Comparison of ENCODE assay signal across 24 cellular contexts in genomic region chr9:77710276-77710675, GRCh38.
DNase-seq lines count a peak whose midpoint lies in the region; ATAC-seq and TF ChIP-seq lines count a peak whose summit lies in the region.
"Had no signal": no experiment of that assay in that cellular context is flagged by ENCODE, and none has a peak within 500 bp of the region (broad histone marks: within the 10 kb centered on the region; RNA-seq: fewer than 3 reads in every experiment).

No MANE protein-coding gene starts in this region.

- no peaks in the 10 kb centered on the region for H3K27me3 ChIP-seq in HL-60 (ENCODE audit: insufficient read depth, poor library complexity, severe bottlenecking)
- H3K27me3 ChIP-seq: body of pancreas, stomach, tibial artery had no signal

- H3K4me3 Mint-ChIP-seq in activated CD4-positive, alpha-beta T cell treated with anti-CD3 and anti-CD28 coated beads for 36 hours = no peak overlapping the region
- H3K4me3 Mint-ChIP-seq: activated naive CD8-positive, alpha-beta T cell treated with anti-CD3 and anti-CD28 coated beads, Interleukin-2, amount 50 U/mL, for 24 hours; CD4-positive, alpha-beta T cell; neural crest cell; T-cell had no signal

- DNase-seq in AML-193 (lab: John Stamatoyannopoulos, UW) (peak; percentile 10 to 26), HL-60 (ENCODE audit: low read depth in 1 of 2, low spot score in 1 of 2) (peak; percentile 25 to 40), SK-MEL-5 (ENCODE audit: low read depth, low spot score) (peak; percentile 49), fibroblast of villous mesenchyme (ENCODE audit: low read depth) (peak; percentile 14), NCI-H128 (lab: John Stamatoyannopoulos, UW; ENCODE audit: unreplicated experiment) (no peak)
- no peak for DNase-seq in activated naive CD4-positive, alpha-beta T cell (lab: John Stamatoyannopoulos, UW)
- DNase-seq in activated CD4-positive, alpha-beta T cell treated with anti-CD3 and anti-CD28 coated beads for 36 hours = no peak
- DNase-seq: activated CD4-positive, alpha-beta T cell treated with anti-CD3 and anti-CD28 coated beads for 1 hour; activated effector memory CD4-positive, alpha-beta T cell treated with anti-CD3 and anti-CD28 coated beads, Interleukin-2, amount 50 U/mL, for 16 hours; activated naive CD8-positive, alpha-beta T cell treated with anti-CD3 and anti-CD28 coated beads, Interleukin-2, amount 50 U/mL, for 24 hours; body of pancreas; CD4-positive, alpha-beta T cell; effector memory CD4-positive, alpha-beta T cell; MM.1S; NCI-H187; NCI-H2227 treated with DMSO at 0.1 percent for 48 hours; stomach; T-cell; tibial artery had no signal

- H3K27me3 Mint-ChIP-seq in activated CD4-positive, alpha-beta T cell treated with anti-CD3 and anti-CD28 coated beads for 36 hours = no peaks in the 10 kb centered on the region
- H3K27me3 Mint-ChIP-seq: activated naive CD8-positive, alpha-beta T cell treated with anti-CD3 and anti-CD28 coated beads, Interleukin-2, amount 50 U/mL, for 24 hours; CD4-positive, alpha-beta T cell; progenitor cell of endocrine pancreas; T-cell had no signal

- peaks cover 19% of the 10 kb centered on the region for H3K9me3 Mint-ChIP-seq in activated CD4-positive, alpha-beta T cell treated with anti-CD3 and anti-CD28 coated beads for 36 hours (ENCODE audit: low read depth)

- H3K27ac ChIP-seq in HL-60 (replicated peaks) = peak overlapping the region; percentile 97
- H3K27ac ChIP-seq: body of pancreas, stomach, tibial artery had no signal

- CTCF ChIA-PET in activated CD4-positive, alpha-beta T cell treated with anti-CD3 and anti-CD28 coated beads for 36 hours (lab: Charles Lee) = no interaction called here

- H3K4me1 Mint-ChIP-seq in activated CD4-positive, alpha-beta T cell treated with anti-CD3 and anti-CD28 coated beads for 36 hours = peaks cover 20% of the 10 kb centered on the region
- H3K4me1 Mint-ChIP-seq: T-cell had no signal

- POLR2A ChIA-PET in activated CD4-positive, alpha-beta T cell treated with anti-CD3 and anti-CD28 coated beads for 36 hours (lab: Charles Lee) = no interaction called here

- intact Hi-C loops in activated CD4-positive, alpha-beta T cell treated with anti-CD3 and anti-CD28 coated beads for 36 hours (cut with DNase I, micrococcal nuclease) = loop anchor here in 1 of 2 experiments (5.0 kb wide), 1 partner anchor 37 kb away; no protein-coding TSS in a partner anchor

- no peak overlapping the region for H3K27ac Mint-ChIP-seq in activated CD4-positive, alpha-beta T cell treated with anti-CD3 and anti-CD28 coated beads for 36 hours
- H3K27ac Mint-ChIP-seq: activated naive CD8-positive, alpha-beta T cell treated with anti-CD3 and anti-CD28 coated beads, Interleukin-2, amount 50 U/mL, for 24 hours; CD4-positive, alpha-beta T cell; IgD-negative memory B cell; progenitor cell of endocrine pancreas; T-cell had no signal

- in situ Hi-C loops in SK-MEL-5 (cut with HindIII; ENCODE audit: low pct_unique_long_range_greater_than_20kb, low sequenced_read_pairs) = no loop called here

- no peak for ATAC-seq in activated CD4-positive, alpha-beta T cell treated with anti-CD3 and anti-CD28 coated beads for 36 hours
- ATAC-seq in GM19455 (IDR thresholded peaks at IDR 0.05; ENCODE audit: unreplicated experiment) = no peak
- ATAC-seq: activated naive CD8-positive, alpha-beta T cell treated with anti-CD3 and anti-CD28 coated beads, Interleukin-2, amount 50 U/mL, for 24 hours; body of pancreas; Right ventricle myocardium inferior; T-cell had no signal

- H3K36me3 Mint-ChIP-seq in activated CD4-positive, alpha-beta T cell treated with anti-CD3 and anti-CD28 coated beads for 36 hours (ENCODE audit: low read depth) = peaks cover 7% of the 10 kb centered on the region
- H3K36me3 Mint-ChIP-seq: IgD-negative memory B cell had no signal

- H3K4me3 ChIP-seq in HL-60 (replicated peaks; ENCODE audit: insufficient read depth, low read length) = no peak overlapping the region
- H3K4me3 ChIP-seq in fibroblast of villous mesenchyme (ENCODE audit: low read depth, low read length) = no peak overlapping the region
- H3K4me3 ChIP-seq: body of pancreas, stomach, tibial artery had no signal

- TF ChIP-seq CTCF in HL-60 (IDR thresholded peaks at IDR 0.05; ENCODE audit: insufficient read depth, low read length) = no peak
- no peak for TF ChIP-seq CTCF in fibroblast of villous mesenchyme (IDR thresholded peaks at IDR 0.05; ENCODE audit: insufficient read depth, low read depth, low read length)

Comparison
In these comparisons a context has a peak if more than half of its experiments do, and no peak if none do; other contexts are left out.
1. DNase-seq: peak in AML-193 (2 of 2), HL-60 (2 of 2), SK-MEL-5 (single experiment) and fibroblast of villous mesenchyme (single experiment); none in activated naive CD4-positive, alpha-beta T cell (0 of 4), activated CD4-positive, alpha-beta T cell treated with anti-CD3 and anti-CD28 coated beads for 36 hours (single experiment) and NCI-H128 (single experiment).